Comparison of ENCODE assay signal across 17 cellular contexts in genomic region chr1:94079056-94079990, GRCh38. TPM values are rescaled to one million over a fixed set of nuclear protein-coding genes. Genes with fewer than 3 reads are reported as not detected.
DNase-seq lines count a peak whose midpoint lies in the region; ATAC-seq, FAIRE-seq and TF ChIP-seq lines count a peak whose summit lies in the region.
"Had no signal": no experiment of that assay in that cellular context is flagged by ENCODE, and none has a peak within 500 bp of the region (broad histone marks: within the 10 kb centered on the region; RNA-seq: fewer than 3 reads in every experiment).

No MANE protein-coding gene starts in this region.

- H3K36me3 Mint-ChIP-seq in nephron (ENCODE audit: low read depth), result no peaks in the 10 kb centered on the region
- no peaks in the 10 kb centered on the region for H3K36me3 Mint-ChIP-seq in activated CD4-positive, alpha-beta memory T cell treated with anti-CD3 and anti-CD28 coated beads, Interleukin-2, amount 10 ng/mL, durations not matched to agents 7 days and 5 days (ENCODE audit: low read depth)

- peaks cover 0 to 87% (median 0%) of the 10 kb centered on the region in 11 experiments; a peak in 6 of 22 replicates for H3K27me3 ChIP-seq in BLaER1 treated with 17β-estradiol and CSF1 and Interleukin-3, amounts not matched to agents 10 nM and 100 nM
- H3K27me3 ChIP-seq in bronchial epithelial cell (ENCODE audit: control insufficient read depth, insufficient read depth, low read length) (no peaks in the 10 kb centered on the region), right atrium auricular region (no peaks in the 10 kb centered on the region), HAP-1 (ENCODE audit: low read depth) (peaks cover 8% of the 10 kb centered on the region; the same call in 1 of the 2 replicates)

- ATAC-seq in HG03103 (IDR thresholded peaks at IDR 0.05; ENCODE audit: low read depth, unreplicated experiment), result peak; percentile 61
- ATAC-seq: activated CD4-positive, alpha-beta T cell treated with anti-CD3 and anti-CD28 coated beads for 36 hours had no signal

- H3K4me1 Mint-ChIP-seq in nephron, result peaks cover 18% of the 10 kb centered on the region
- H3K4me1 Mint-ChIP-seq in activated CD4-positive, alpha-beta memory T cell treated with anti-CD3 and anti-CD28 coated beads, Interleukin-2, amount 10 ng/mL, durations not matched to agents 7 days and 5 days, result no peaks in the 10 kb centered on the region
- H3K4me1 Mint-ChIP-seq: activated CD4-positive, alpha-beta T cell treated with anti-CD3 and anti-CD28 coated beads for 36 hours had no signal

- H3K4me2 ChIP-seq in BLaER1 treated with 17β-estradiol and CSF1 and Interleukin-3, amounts not matched to agents 10 nM and 100 nM, result peak overlapping the region in 9 of 11 experiments; percentile 14 to 81 (median 64); a peak in 18 of 22 replicates

- peak overlapping the region in 1 of 3 experiments; percentile 13 for H3K4me3 Mint-ChIP-seq in nephron
- no peak overlapping the region for H3K4me3 Mint-ChIP-seq in activated CD4-positive, alpha-beta memory T cell treated with anti-CD3 and anti-CD28 coated beads, Interleukin-2, amount 10 ng/mL, durations not matched to agents 7 days and 5 days
- H3K4me3 Mint-ChIP-seq: activated CD4-positive, alpha-beta T cell treated with anti-CD3 and anti-CD28 coated beads for 36 hours; T-helper 2 cell treated with Interferon-gamma antibody and Interleukin-4, amounts not matched to agents 5 μg/mL and 100 μg/mL, for 36 hours had no signal

- 0 out of 22 replicates have a peak overlapping the region, but pooled peaks of 1 of the 11 experiments have one; percentile 14 for H3K9ac ChIP-seq in BLaER1 treated with 17β-estradiol and CSF1 and Interleukin-3, amounts not matched to agents 10 nM and 100 nM

- H3K27me3 Mint-ChIP-seq in nephron (ENCODE audit: low read depth), result no peaks in the 10 kb centered on the region
- peaks cover 28% of the 10 kb centered on the region for H3K27me3 Mint-ChIP-seq in activated CD4-positive, alpha-beta memory T cell treated with anti-CD3 and anti-CD28 coated beads, Interleukin-2, amount 10 ng/mL, durations not matched to agents 7 days and 5 days

- POLR2A ChIA-PET in activated CD4-positive, alpha-beta memory T cell treated with anti-CD3 and anti-CD28 coated beads, Interleukin-2, amount 10 ng/mL, durations not matched to agents 7 days and 5 days (lab: Charles Lee), result no interaction called here

- in situ Hi-C loops in HAP-1 (cut with MboI; ENCODE audit: low sequenced_read_pairs), result no loop called here

- H3K36me3 ChIP-seq in BLaER1 treated with 17β-estradiol and CSF1 and Interleukin-3, amounts not matched to agents 10 nM and 100 nM, result no peaks in the 10 kb centered on the region
- H3K36me3 ChIP-seq in bronchial epithelial cell (ENCODE audit: control insufficient read depth, insufficient read depth, low read length) (no peaks in the 10 kb centered on the region), right atrium auricular region (no peaks in the 10 kb centered on the region), HAP-1 (replicated peaks) (no peaks in the 10 kb centered on the region)
- H3K36me3 ChIP-seq: neutrophil had no signal

- H3K4me1 ChIP-seq in BLaER1 treated with 17β-estradiol and CSF1 and Interleukin-3, amounts not matched to agents 10 nM and 100 nM, result peaks cover 13 to 91% (median 63%) of the 10 kb centered on the region in 10 experiments
- no peaks in the 10 kb centered on the region for H3K4me1 ChIP-seq in right atrium auricular region
- no peaks in the 10 kb centered on the region for H3K4me1 ChIP-seq in HAP-1

- TF ChIP-seq CTCF in bronchial epithelial cell (IDR thresholded peaks at IDR 0.05; ENCODE audit: insufficient read depth, low read length, severe bottlenecking), result no peak
- no peak for TF ChIP-seq CTCF in nephron (IDR thresholded peaks at IDR 0.05; ENCODE audit: unreplicated experiment in 3 of 3)
- TF ChIP-seq CTCF in right atrium auricular region (IDR thresholded peaks at IDR 0.05), result no peak

- no peak overlapping the region for H3K4me3 ChIP-seq in BLaER1 treated with 17β-estradiol and CSF1 and Interleukin-3, amounts not matched to agents 10 nM and 100 nM
- H3K4me3 ChIP-seq in bronchial epithelial cell (ENCODE audit: low read depth, low read length) (no peak overlapping the region), right atrium auricular region (no peak overlapping the region), HAP-1 (no peak overlapping the region)
- H3K4me3 ChIP-seq: lung had no signal

- H3K9me3 Mint-ChIP-seq in nephron, result no peaks in the 10 kb centered on the region
- no peaks in the 10 kb centered on the region for H3K9me3 Mint-ChIP-seq in activated CD4-positive, alpha-beta memory T cell treated with anti-CD3 and anti-CD28 coated beads, Interleukin-2, amount 10 ng/mL, durations not matched to agents 7 days and 5 days
- H3K9me3 Mint-ChIP-seq: T-helper 2 cell treated with Interferon-gamma antibody and Interleukin-4, amounts not matched to agents 5 μg/mL and 100 μg/mL, for 36 hours had no signal

- H3K9me3 ChIP-seq in BLaER1 treated with 17β-estradiol and CSF1 and Interleukin-3, amounts not matched to agents 10 nM and 100 nM (replicated peaks in 1 of 11), result no peaks in the 10 kb centered on the region; a peak in 1 of 22 replicates
- H3K9me3 ChIP-seq in right atrium auricular region (no peaks in the 10 kb centered on the region), HAP-1 (no peaks in the 10 kb centered on the region)
- H3K9me3 ChIP-seq: neutrophil had no signal

- H4K20me1 ChIP-seq in BLaER1 treated with 17β-estradiol and CSF1 and Interleukin-3, amounts not matched to agents 10 nM and 100 nM, result no peaks in the 10 kb centered on the region

- 0 out of 22 replicates have a peak overlapping the region, but pooled peaks of 1 of the 11 experiments have one; percentile 18 for H3K27ac ChIP-seq in BLaER1 treated with 17β-estradiol and CSF1 and Interleukin-3, amounts not matched to agents 10 nM and 100 nM
- no peak overlapping the region for H3K27ac ChIP-seq in right atrium auricular region
- H3K27ac ChIP-seq: neutrophil had no signal

- CTCF ChIA-PET in activated CD4-positive, alpha-beta memory T cell treated with anti-CD3 and anti-CD28 coated beads, Interleukin-2, amount 10 ng/mL, durations not matched to agents 7 days and 5 days (lab: Charles Lee), result no interaction called here

- peak overlapping the region; percentile 95 to 98 (median 95) for H3K27ac Mint-ChIP-seq in nephron
- no peak overlapping the region for H3K27ac Mint-ChIP-seq in activated CD4-positive, alpha-beta memory T cell treated with anti-CD3 and anti-CD28 coated beads, Interleukin-2, amount 10 ng/mL, durations not matched to agents 7 days and 5 days
- H3K27ac Mint-ChIP-seq: activated CD4-positive, alpha-beta T cell treated with anti-CD3 and anti-CD28 coated beads for 36 hours; T-helper 2 cell treated with Interferon-gamma antibody and Interleukin-4, amounts not matched to agents 5 μg/mL and 100 μg/mL, for 36 hours had no signal

- DNase-seq in bronchial epithelial cell (ENCODE audit: low read depth) (no peak), right atrium auricular region (ENCODE audit: low spot score) (no peak), HAP-1 (ENCODE audit: low spot score in 2 of 2) (no peak), CD1c-positive myeloid dendritic cell (ENCODE audit: extremely low spot score) (no peak)
- no peak for DNase-seq in activated CD4-positive, alpha-beta memory T cell treated with anti-CD3 and anti-CD28 coated beads, Interleukin-2, amount 10 ng/mL, durations not matched to agents 7 days and 5 days
- DNase-seq: activated CD4-positive, alpha-beta T cell treated with anti-CD3 and anti-CD28 coated beads for 36 hours; COR-L47; hippocampal formation; NCI-H1105; NCI-H526; small intestine had no signal

- FAIRE-seq in bronchial epithelial cell (lab: Jason Lieb, UNC), result peak; percentile 58
- FAIRE-seq: small intestine had no signal

RNA-seq across cellular contexts. Expression of gene ABCA4, which starts 41.6 kb away (rescaled TPM):
- total RNA-seq in bronchial epithelial cell, result under 0.01 and 1.4 TPM in 2 replicates
- total RNA-seq in right atrium auricular region, result under 1 TPM in 1 of 2 donors, not detected in 1; 0.51 TPM
- total RNA-seq in activated CD4-positive, alpha-beta memory T cell treated with anti-CD3 and anti-CD28 coated beads, Interleukin-2, amount 10 ng/mL, durations not matched to agents 7 days and 5 days, result not detected
